ENCODE assay signal across 1 cellular context in genomic region chr9:37146372-37146771, GRCh38.
TF ChIP-seq lines count a peak whose summit lies in the region.

No MANE protein-coding gene starts in this region.

TF ChIP-seq in GM12878, 131 proteins besides CTCF, POLR2A, EP300 and RAD21 (continued from another document):
- no peak for TF ChIP-seq E4F1 (IDR thresholded peaks at IDR 0.05; ENCODE audit: borderline replicate concordance, partially characterized antibody)
- no peak for TF ChIP-seq CEBPB (IDR thresholded peaks at IDR 0.05; ENCODE audit: borderline replicate concordance in 1 of 2, low read depth in 2 of 2, low read length in 2 of 2)
- TF ChIP-seq ZNF384 (IDR thresholded peaks at IDR 0.05; ENCODE audit: borderline replicate concordance, low read depth, low read length): no peak
- TF ChIP-seq CREB1 (IDR thresholded peaks at IDR 0.05; ENCODE audit: low read depth): no peak
- 0 out of 2 replicates have a peak, but pooled peaks have one; percentile 65 for TF ChIP-seq TBL1XR1 (IDR thresholded peaks at IDR 0.05; ENCODE audit: low read depth, low read length)
- no peak for TF ChIP-seq ZBTB11 (CRISPR knock-in tag; IDR thresholded peaks at IDR 0.05)
- TF ChIP-seq ZNF622 (IDR thresholded peaks at IDR 0.05): no peak
- TF ChIP-seq ATF7 (IDR thresholded peaks at IDR 0.05; ENCODE audit: low read depth): peak; percentile 52; the same call in 1 of the 2 replicates
- no peak for TF ChIP-seq POLR2AphosphoS5 (IDR thresholded peaks at IDR 0.05; ENCODE audit: low read length)
- TF ChIP-seq, protein P1, sequence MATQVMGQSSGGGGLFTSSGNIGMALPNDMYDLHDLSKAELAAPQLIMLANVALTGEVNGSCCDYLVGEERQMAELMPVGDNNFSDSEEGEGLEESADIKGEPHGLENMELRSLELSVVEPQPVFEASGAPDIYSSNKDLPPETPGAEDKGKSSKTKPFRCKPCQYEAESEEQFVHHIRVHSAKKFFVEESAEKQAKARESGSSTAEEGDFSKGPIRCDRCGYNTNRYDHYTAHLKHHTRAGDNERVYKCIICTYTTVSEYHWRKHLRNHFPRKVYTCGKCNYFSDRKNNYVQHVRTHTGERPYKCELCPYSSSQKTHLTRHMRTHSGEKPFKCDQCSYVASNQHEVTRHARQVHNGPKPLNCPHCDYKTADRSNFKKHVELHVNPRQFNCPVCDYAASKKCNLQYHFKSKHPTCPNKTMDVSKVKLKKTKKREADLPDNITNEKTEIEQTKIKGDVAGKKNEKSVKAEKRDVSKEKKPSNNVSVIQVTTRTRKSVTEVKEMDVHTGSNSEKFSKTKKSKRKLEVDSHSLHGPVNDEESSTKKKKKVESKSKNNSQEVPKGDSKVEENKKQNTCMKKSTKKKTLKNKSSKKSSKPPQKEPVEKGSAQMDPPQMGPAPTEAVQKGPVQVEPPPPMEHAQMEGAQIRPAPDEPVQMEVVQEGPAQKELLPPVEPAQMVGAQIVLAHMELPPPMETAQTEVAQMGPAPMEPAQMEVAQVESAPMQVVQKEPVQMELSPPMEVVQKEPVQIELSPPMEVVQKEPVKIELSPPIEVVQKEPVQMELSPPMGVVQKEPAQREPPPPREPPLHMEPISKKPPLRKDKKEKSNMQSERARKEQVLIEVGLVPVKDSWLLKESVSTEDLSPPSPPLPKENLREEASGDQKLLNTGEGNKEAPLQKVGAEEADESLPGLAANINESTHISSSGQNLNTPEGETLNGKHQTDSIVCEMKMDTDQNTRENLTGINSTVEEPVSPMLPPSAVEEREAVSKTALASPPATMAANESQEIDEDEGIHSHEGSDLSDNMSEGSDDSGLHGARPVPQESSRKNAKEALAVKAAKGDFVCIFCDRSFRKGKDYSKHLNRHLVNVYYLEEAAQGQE (IDR thresholded peaks at IDR 0.05; ENCODE audit: low read depth, low read length): no peak
- no peak for TF ChIP-seq RB1 (IDR thresholded peaks at IDR 0.05; ENCODE audit: borderline replicate concordance)
- TF ChIP-seq NR2F1 (conservative IDR thresholded peaks at IDR 0.05): peak; percentile 54
- TF ChIP-seq MTA2 (IDR thresholded peaks at IDR 0.05; ENCODE audit: low read depth): peak; percentile 89
- no peak for TF ChIP-seq NFYA (IDR thresholded peaks at IDR 0.05; ENCODE audit: borderline replicate concordance, low read depth, low read length)
- TF ChIP-seq ASH2L (IDR thresholded peaks at IDR 0.05; ENCODE audit: borderline replicate concordance, low read depth): no peak
- TF ChIP-seq, protein P2, sequence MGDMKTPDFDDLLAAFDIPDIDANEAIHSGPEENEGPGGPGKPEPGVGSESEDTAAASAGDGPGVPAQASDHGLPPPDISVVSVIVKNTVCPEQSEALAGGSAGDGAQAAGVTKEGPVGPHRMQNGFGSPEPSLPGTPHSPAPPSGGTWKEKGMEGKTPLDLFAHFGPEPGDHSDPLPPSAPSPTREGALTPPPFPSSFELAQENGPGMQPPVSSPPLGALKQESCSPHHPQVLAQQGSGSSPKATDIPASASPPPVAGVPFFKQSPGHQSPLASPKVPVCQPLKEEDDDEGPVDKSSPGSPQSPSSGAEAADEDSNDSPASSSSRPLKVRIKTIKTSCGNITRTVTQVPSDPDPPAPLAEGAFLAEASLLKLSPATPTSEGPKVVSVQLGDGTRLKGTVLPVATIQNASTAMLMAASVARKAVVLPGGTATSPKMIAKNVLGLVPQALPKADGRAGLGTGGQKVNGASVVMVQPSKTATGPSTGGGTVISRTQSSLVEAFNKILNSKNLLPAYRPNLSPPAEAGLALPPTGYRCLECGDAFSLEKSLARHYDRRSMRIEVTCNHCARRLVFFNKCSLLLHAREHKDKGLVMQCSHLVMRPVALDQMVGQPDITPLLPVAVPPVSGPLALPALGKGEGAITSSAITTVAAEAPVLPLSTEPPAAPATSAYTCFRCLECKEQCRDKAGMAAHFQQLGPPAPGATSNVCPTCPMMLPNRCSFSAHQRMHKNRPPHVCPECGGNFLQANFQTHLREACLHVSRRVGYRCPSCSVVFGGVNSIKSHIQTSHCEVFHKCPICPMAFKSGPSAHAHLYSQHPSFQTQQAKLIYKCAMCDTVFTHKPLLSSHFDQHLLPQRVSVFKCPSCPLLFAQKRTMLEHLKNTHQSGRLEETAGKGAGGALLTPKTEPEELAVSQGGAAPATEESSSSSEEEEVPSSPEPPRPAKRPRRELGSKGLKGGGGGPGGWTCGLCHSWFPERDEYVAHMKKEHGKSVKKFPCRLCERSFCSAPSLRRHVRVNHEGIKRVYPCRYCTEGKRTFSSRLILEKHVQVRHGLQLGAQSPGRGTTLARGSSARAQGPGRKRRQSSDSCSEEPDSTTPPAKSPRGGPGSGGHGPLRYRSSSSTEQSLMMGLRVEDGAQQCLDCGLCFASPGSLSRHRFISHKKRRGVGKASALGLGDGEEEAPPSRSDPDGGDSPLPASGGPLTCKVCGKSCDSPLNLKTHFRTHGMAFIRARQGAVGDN (IDR thresholded peaks at IDR 0.05): peak; percentile 95
- TF ChIP-seq ZNF24 (IDR thresholded peaks at IDR 0.05): no peak
- TF ChIP-seq CBFB (IDR thresholded peaks at IDR 0.05; ENCODE audit: low read depth): peak; percentile 59; the same call in 1 of the 2 replicates
- no peak for TF ChIP-seq PAX5 (IDR thresholded peaks at IDR 0.05; ENCODE audit: borderline replicate concordance, low read depth, low read length)
- no peak for TF ChIP-seq EGR1 (IDR thresholded peaks at IDR 0.05; ENCODE audit: borderline replicate concordance in 1 of 2, low read depth in 2 of 2, low read length in 2 of 2)
- TF ChIP-seq MTA3 (IDR thresholded peaks at IDR 0.05; ENCODE audit: borderline replicate concordance, low read length): no peak
- TF ChIP-seq KDM1A (IDR thresholded peaks at IDR 0.05; ENCODE audit: borderline replicate concordance): no peak
- TF ChIP-seq E2F8 (IDR thresholded peaks at IDR 0.05; ENCODE audit: low read depth, partially characterized antibody): peak; percentile 26
- peak; percentile 55; the same call in 1 of the 2 replicates for TF ChIP-seq CREM (IDR thresholded peaks at IDR 0.05; ENCODE audit: low read depth)
- no peak for TF ChIP-seq HSF1 (IDR thresholded peaks at IDR 0.05; ENCODE audit: low read depth, low read length)
- TF ChIP-seq NBN (IDR thresholded peaks at IDR 0.05): peak; percentile 48; the same call in 1 of the 2 replicates
- TF ChIP-seq ETV6 (conservative IDR thresholded peaks at IDR 0.05 in 1 of 2, IDR thresholded peaks at IDR 0.05 in 1 of 2; ENCODE audit: borderline replicate concordance in 1 of 2, low read depth in 1 of 2): peak in 1 of 2 experiments; percentile 90; a peak in 1 of 4 replicates
- TF ChIP-seq, protein P3, sequence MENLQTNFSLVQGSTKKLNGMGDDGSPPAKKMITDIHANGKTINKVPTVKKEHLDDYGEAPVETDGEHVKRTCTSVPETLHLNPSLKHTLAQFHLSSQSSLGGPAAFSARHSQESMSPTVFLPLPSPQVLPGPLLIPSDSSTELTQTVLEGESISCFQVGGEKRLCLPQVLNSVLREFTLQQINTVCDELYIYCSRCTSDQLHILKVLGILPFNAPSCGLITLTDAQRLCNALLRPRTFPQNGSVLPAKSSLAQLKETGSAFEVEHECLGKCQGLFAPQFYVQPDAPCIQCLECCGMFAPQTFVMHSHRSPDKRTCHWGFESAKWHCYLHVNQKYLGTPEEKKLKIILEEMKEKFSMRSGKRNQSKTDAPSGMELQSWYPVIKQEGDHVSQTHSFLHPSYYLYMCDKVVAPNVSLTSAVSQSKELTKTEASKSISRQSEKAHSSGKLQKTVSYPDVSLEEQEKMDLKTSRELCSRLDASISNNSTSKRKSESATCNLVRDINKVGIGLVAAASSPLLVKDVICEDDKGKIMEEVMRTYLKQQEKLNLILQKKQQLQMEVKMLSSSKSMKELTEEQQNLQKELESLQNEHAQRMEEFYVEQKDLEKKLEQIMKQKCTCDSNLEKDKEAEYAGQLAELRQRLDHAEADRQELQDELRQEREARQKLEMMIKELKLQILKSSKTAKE (IDR thresholded peaks at IDR 0.05; ENCODE audit: low read depth, poor library complexity, severe bottlenecking): peak; percentile 21
- TF ChIP-seq RELB (IDR thresholded peaks at IDR 0.05; ENCODE audit: low read depth): 0 out of 2 replicates have a peak, but pooled peaks have one; percentile 17
- peak; percentile 76 for TF ChIP-seq NR2C1 (IDR thresholded peaks at IDR 0.05)
- TF ChIP-seq TCF7 (IDR thresholded peaks at IDR 0.05; ENCODE audit: borderline replicate concordance): 0 out of 2 replicates have a peak, but pooled peaks have one; percentile 50
- no peak; the same call in 1 of the 2 replicates for TF ChIP-seq SMC3 (IDR thresholded peaks at IDR 0.05; ENCODE audit: borderline replicate concordance, low read length)
